Comparison of ENCODE assay signal across 15 cellular contexts in the genomic region with DNA sequence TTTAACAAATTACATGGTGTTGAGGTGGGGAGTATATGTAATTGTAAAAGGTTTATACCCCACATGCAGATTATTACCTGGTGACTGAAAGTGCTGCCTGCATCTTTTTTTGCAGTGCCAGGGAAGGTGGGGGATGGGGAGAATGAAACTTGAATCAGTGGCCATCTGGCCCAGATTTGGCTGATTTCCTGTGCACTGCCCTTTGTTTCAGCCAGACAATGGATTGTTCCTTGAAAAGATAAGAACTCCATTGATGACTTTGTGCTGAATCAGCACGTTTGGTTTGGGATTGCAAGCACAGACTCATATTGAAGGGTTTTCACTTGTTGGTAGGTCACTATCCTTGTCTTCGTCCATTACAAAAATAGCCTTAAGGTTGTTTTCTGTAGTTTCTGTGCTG. TPM values are rescaled to one million over a fixed set of nuclear protein-coding genes. Genes with fewer than 3 reads are reported as not detected.
A peak's percentile ranks its signal among the peaks of the same experiment; 100 is the strongest.
DNase-seq lines count a peak whose midpoint lies in the region; ATAC-seq and TF ChIP-seq lines count a peak whose summit lies in the region.
"Had no signal": no experiment of that assay in that cellular context is flagged by ENCODE, and none has a peak within 500 bp of the region (broad histone marks: within the 10 kb centered on the region; RNA-seq: fewer than 3 reads in every experiment).

No MANE protein-coding gene starts in this region.

- no peak overlapping the region for H4K5ac ChIP-seq in mesendoderm (ENCODE audit: low read length)

- H2AFZ ChIP-seq in mammary epithelial cell (ENCODE audit: low read depth, low read length), result no peak overlapping the region

- H3K56ac ChIP-seq in mesendoderm (ENCODE audit: low read length), result no peak overlapping the region

- in situ Hi-C loops in mammary epithelial cell (cut with MboI; ENCODE audit: low sequenced_read_pairs in 2 of 2), result no loop called here

- H3K9ac ChIP-seq in mammary epithelial cell (ENCODE audit: insufficient read depth, low read length), result no peak overlapping the region
- no peak overlapping the region for H3K9ac ChIP-seq in mesendoderm (ENCODE audit: low read length)

- H3K27ac ChIP-seq in mammary epithelial cell (ENCODE audit: insufficient read depth, low read depth, low read length) (no peak overlapping the region), breast epithelium (no peak overlapping the region), mesendoderm (ENCODE audit: low read depth, low read length) (no peak overlapping the region)
- H3K27ac ChIP-seq: left ventricle myocardium inferior, SK-N-MC had no signal

- DNase-seq in mammary epithelial cell (peak; percentile 34), breast epithelium (ENCODE audit: low spot score in 2 of 2) (no peak), ecto neural progenitor cell (ENCODE audit: low spot score) (peak; percentile 60), mesendoderm (peak; percentile 76), SW 1271 (lab: John Stamatoyannopoulos, UW) (no peak), foreskin melanocyte (no peak), SHP77 (lab: John Stamatoyannopoulos, UW) (no peak)
- DNase-seq: activated T-cell treated with anti-CD3 and anti-CD28 coated beads, Interleukin-2, amount 50 U/mL, for 1 hour; CD4-positive, CD25-positive, alpha-beta regulatory T cell; left ventricle myocardium inferior; naive B cell; NCI-H1694; NCI-H446 treated with DMSO at 0.1 percent for 48 hours had no signal

- dilution Hi-C loops in mammary epithelial cell (cut with HindIII; ENCODE audit: low sequenced_read_pairs), result loop anchor here (5.0 kb wide), 1 partner anchor 81 kb away; no protein-coding TSS in a partner anchor

- no peak overlapping the region for H2BK120ac ChIP-seq in mesendoderm (ENCODE audit: low read depth, low read length)

- no peak overlapping the region for H3K4ac ChIP-seq in mesendoderm (ENCODE audit: low read depth, low read length)

- H3K27me3 ChIP-seq in mammary epithelial cell (ENCODE audit: insufficient read depth, low read length), result no peaks in the 10 kb centered on the region
- H3K27me3 ChIP-seq in breast epithelium, result no peaks in the 10 kb centered on the region
- H3K27me3 ChIP-seq in mesendoderm (ENCODE audit: insufficient read depth, low read length, poor library complexity), result no peaks in the 10 kb centered on the region

- H2AK5ac ChIP-seq in mesendoderm (ENCODE audit: low read length), result no peak overlapping the region

- TF ChIP-seq POLR2A in breast epithelium (IDR thresholded peaks at IDR 0.05), result no peak

- no peak overlapping the region for H3K4me2 ChIP-seq in mammary epithelial cell (ENCODE audit: insufficient read depth, low read depth, low read length)
- H3K4me2 ChIP-seq in mesendoderm (ENCODE audit: low read length), result no peak overlapping the region

- H2BK15ac ChIP-seq in mesendoderm (replicated peaks; ENCODE audit: low read depth), result no peak overlapping the region

- H3K36me3 ChIP-seq in mammary epithelial cell (ENCODE audit: insufficient read depth, low read length) (no peaks in the 10 kb centered on the region), breast epithelium (no peaks in the 10 kb centered on the region), mesendoderm (ENCODE audit: control insufficient read depth, insufficient read depth, low read length) (no peaks in the 10 kb centered on the region)
- H3K36me3 ChIP-seq: left ventricle myocardium inferior had no signal

- no peak overlapping the region for H2BK5ac ChIP-seq in mesendoderm (ENCODE audit: low read length)

- no peak for ATAC-seq in HG02588 (IDR thresholded peaks at IDR 0.05; ENCODE audit: unreplicated experiment)

- H3K4me3 ChIP-seq in mammary epithelial cell (replicated peaks in 1 of 3; ENCODE audit: insufficient read depth in 1 of 3, low read depth in 2 of 3, low read length in 3 of 3) (no peak overlapping the region), breast epithelium (no peak overlapping the region), mesendoderm (ENCODE audit: low read length) (no peak overlapping the region)
- H3K4me3 ChIP-seq: left ventricle myocardium inferior, SK-N-MC had no signal

- BruUV-seq in mammary epithelial cell (replicated peaks; lab: Mats Ljungman, UMichigan), result no TSS peak

- no peaks in the 10 kb centered on the region for H3K4me1 ChIP-seq in mammary epithelial cell (ENCODE audit: insufficient read depth, low read length)
- H3K4me1 ChIP-seq in breast epithelium, result no peaks in the 10 kb centered on the region
- no peaks in the 10 kb centered on the region for H3K4me1 ChIP-seq in mesendoderm (ENCODE audit: control insufficient read depth, low read depth, low read length)

- intact Hi-C loops in mammary epithelial cell (cut with micrococcal nuclease) (no loop called here), breast epithelium (cut with DNase I; ENCODE audit: low total_unique reads) (no loop called here)

- TF ChIP-seq CTCF in mammary epithelial cell (conservative IDR thresholded peaks at IDR 0.05 in 1 of 2, IDR thresholded peaks at IDR 0.05 in 1 of 2; ENCODE audit: extremely low read depth in 1 of 2, insufficient read depth in 1 of 2, low read depth in 1 of 2, low read length in 2 of 2) (no peak), breast epithelium (IDR thresholded peaks at IDR 0.05) (no peak)

- H3K23ac ChIP-seq in mesendoderm (ENCODE audit: low read length), result no peak overlapping the region

- H3K79me2 ChIP-seq in mammary epithelial cell (ENCODE audit: insufficient read depth, low read length) (no peaks in the 10 kb centered on the region), mesendoderm (ENCODE audit: control insufficient read depth, insufficient read depth, low read length) (no peaks in the 10 kb centered on the region)

- H4K8ac ChIP-seq in mesendoderm (ENCODE audit: low read depth, low read length), result no peak overlapping the region

- no peak overlapping the region for H3K18ac ChIP-seq in mesendoderm (ENCODE audit: low read length)

- H3K79me1 ChIP-seq in mesendoderm (ENCODE audit: low read length), result no peaks in the 10 kb centered on the region

- WGBS in mammary epithelial cell (ENCODE audit: low coverage, missing lambda C conversion rate), result 49% methylated on average over 2 of the region's 2 CpGs
- WGBS in mesendoderm (ENCODE audit: extremely low coverage, insufficient coverage, low lambda C conversion rate), result no CpG with 5 or more reads among the region's 2 CpGs

- no peaks in the 10 kb centered on the region for H4K20me1 ChIP-seq in mammary epithelial cell (ENCODE audit: insufficient read depth, low read length)

- CTCF ChIA-PET in mammary epithelial cell (lab: Charles Lee; ENCODE audit: low non-redundant PET), result no interaction called here

- H3K9me3 ChIP-seq in mammary epithelial cell (replicated peaks; ENCODE audit: insufficient read depth, low read length) (no peaks in the 10 kb centered on the region), breast epithelium (no peaks in the 10 kb centered on the region)
- H3K9me3 ChIP-seq: left ventricle myocardium inferior had no signal

RNA-seq across cellular contexts. Expression of gene GREB1L, which starts 20.9 kb away (rescaled TPM):
- total RNA-seq in mammary epithelial cell (1 to 10 TPM; 1.7 to 2.0 TPM), breast epithelium (10 to 100 TPM in 1 of 3 donors, 1 to 10 TPM in 2; 6.6 to 75.7 (median 8.9) TPM)
- polyA plus RNA-seq in mammary epithelial cell, result 1.2 TPM
- polyA minus RNA-seq in mammary epithelial cell, result 2.7 TPM
- 0.03 TPM for polyA plus RNA-seq in mesendoderm (2013, experiment 1 of 2)
- polyA plus RNA-seq in mesendoderm (2013, experiment 2 of 2), result 0.01 TPM
- total RNA-seq: CD4-positive, CD25-positive, alpha-beta regulatory T cell had no signal

Comparison
In these comparisons a context has a peak if more than half of its experiments do, and no peak if none do; other contexts are left out.
1. DNase-seq: peak in mammary epithelial cell (single experiment), ecto neural progenitor cell (single experiment) and mesendoderm (single experiment); none in breast epithelium (0 of 2), SW 1271 (0 of 2), foreskin melanocyte (single experiment) and SHP77 (0 of 2).